ENCODE assay signal across 23 cellular contexts in genomic region chr11:120717623-120718022, GRCh38.
"Had no signal": no experiment of that assay in that cellular context is flagged by ENCODE, and none has a peak within 500 bp of the region (broad histone marks: within the 10 kb centered on the region; RNA-seq: fewer than 3 reads in every experiment).

No MANE protein-coding gene starts in this region.

- H3K27ac ChIP-seq: SJSA1, SK-N-MC had no signal

- H3K4me3 ChIP-seq: MG63, SJSA1, SK-N-MC had no signal

- H3K36me3 ChIP-seq: MG63, SJSA1 had no signal

- H3K27me3 ChIP-seq: MG63, SJSA1 had no signal

- H3K4me1 ChIP-seq: SJSA1 had no signal

- FAIRE-seq: HepG2, RCC 7860 had no signal

- H3K9me3 ChIP-seq: MG63, SJSA1 had no signal

- DNase-seq: IMR-90, Karpas-422, KG1, MG63, NCI-H1092, NCI-H1105 treated with DMSO at 0.1 percent for 48 hours, NCI-H1436, NCI-H187, NCI-H2029, NCI-H2081 treated with DMSO at 0.1 percent for 48 hours, NCI-H2171, NCI-H226, NCI-H446, NCI-H510A, NCI-H524 treated with DMSO at 0.1 percent for 48 hours, NCI-H774, Right ventricle myocardium superior, RPMI8226, SIG-M5 had no signal
